Comparison of ENCODE assay signal across 17 cellular contexts in the genomic region with DNA sequence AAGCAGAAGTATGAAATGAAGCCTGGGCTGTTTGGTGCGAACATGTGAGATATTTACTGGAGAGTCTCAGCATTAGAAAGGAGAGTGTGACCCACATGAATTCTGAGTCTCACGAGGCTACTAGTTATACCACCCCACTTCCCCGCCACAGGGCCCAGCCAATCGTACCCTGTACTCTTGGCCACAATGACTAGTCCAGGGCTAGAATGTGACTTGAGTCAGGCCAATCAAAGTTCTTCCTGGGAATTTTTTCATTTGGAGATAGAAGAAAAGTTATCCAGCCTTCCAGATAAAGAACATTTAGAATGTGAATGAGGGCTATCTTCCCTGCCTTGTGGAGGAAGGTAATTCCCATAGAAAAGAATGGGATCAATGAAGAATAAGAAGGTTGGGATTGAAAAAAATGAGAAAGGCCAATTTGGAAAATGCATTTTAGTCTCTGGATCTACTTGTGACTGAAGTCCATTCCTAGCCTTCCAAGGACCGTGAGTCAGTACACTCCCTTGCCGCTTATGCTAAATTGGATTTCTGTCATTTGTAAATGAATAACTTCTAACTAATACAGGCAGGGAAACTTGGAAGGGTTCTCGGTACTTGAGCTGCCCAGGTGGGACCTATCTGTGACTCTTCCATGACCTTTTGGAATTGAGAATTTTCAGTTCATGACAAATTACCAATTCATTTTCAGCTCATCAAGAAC. TPM values are rescaled to one million over a fixed set of nuclear protein-coding genes. Genes with fewer than 3 reads are reported as not detected.
"Had no signal": no experiment of that assay in that cellular context is flagged by ENCODE, and none has a peak within 500 bp of the region (broad histone marks: within the 10 kb centered on the region; RNA-seq: fewer than 3 reads in every experiment).

No MANE protein-coding gene starts in this region.

- H3K4me1 ChIP-seq: esophagus muscularis mucosa, prostate gland, testis had no signal

- DNase-seq: activated CD4-positive, alpha-beta memory T cell treated with anti-CD3 and anti-CD28 coated beads, Interleukin-2, amount 10 ng/mL, durations not matched to agents 7 days and 5 days; activated naive CD4-positive, alpha-beta T cell treated with anti-CD3 and anti-CD28 coated beads, Interleukin-2, amount 10 ng/mL, durations not matched to agents 7 days and 5 days; activated T-cell treated with anti-CD3 and anti-CD28 coated beads, Interleukin-2, amount 50 U/mL, for 24 hours; hippocampal formation; mammary epithelial cell; natural killer cell; stimulated activated CD4-positive, alpha-beta T cell treated with anti-CD3 and anti-CD28 coated beads, Interleukin-1b, Interleukin-23, amount 100 ng/mL, for 48 hours; stimulated activated naive CD8-positive, alpha-beta T cell treated with anti-CD3 and anti-CD28 coated beads, Interleukin-15, amount 100 ng/mL, for 72 hours; testis had no signal

- H3K9me3 ChIP-seq: esophagus muscularis mucosa, neutrophil, prostate gland, testis had no signal

- H3K27ac ChIP-seq: cardiac muscle cell, esophagus muscularis mucosa, neutrophil, prostate gland, testis, VCaP had no signal

- ATAC-seq: natural killer cell; sciatic nerve; SK-N-SH treated with all-trans-retinoic acid at 6 μM for 48 hours; stimulated activated naive CD8-positive, alpha-beta T cell treated with anti-CD3 and anti-CD28 coated beads, Interleukin-15, amount 100 ng/mL, for 72 hours had no signal

- H3K36me3 ChIP-seq: cardiac muscle cell, esophagus muscularis mucosa, neutrophil, prostate gland had no signal

- H3K4me3 ChIP-seq: cardiac muscle cell, esophagus muscularis mucosa, prostate gland, testis had no signal

- H3K27me3 ChIP-seq: testis had no signal

RNA-seq across cellular contexts. Expression of a gene that starts 12.3 kb away (rescaled TPM):
- total RNA-seq: mammary epithelial cell had no signal
- polyA plus RNA-seq: keratinocyte had no signal
